ENCODE assay signal across 26 cellular contexts in genomic region chr6:21386744-21387143, GRCh38.
A peak's percentile ranks its signal among the peaks of the same experiment; 100 is the strongest.
DNase-seq lines count a peak whose midpoint lies in the region; ATAC-seq and TF ChIP-seq lines count a peak whose summit lies in the region.
"Had no signal": no experiment of that assay in that cellular context is flagged by ENCODE, and none has a peak within 500 bp of the region (broad histone marks: within the 10 kb centered on the region; RNA-seq: fewer than 3 reads in every experiment).

No MANE protein-coding gene starts in this region.

- peaks cover 10% of the 10 kb centered on the region for H3F3A ChIP-seq in smooth muscle cell (ENCODE audit: low read depth)

- intact Hi-C loops in Caco-2 (cut with micrococcal nuclease; ENCODE audit: unreplicated experiment): loop anchor here (1.0 kb wide), 1 partner anchor 9 kb away; no protein-coding TSS in a partner anchor

- H3K27me3 ChIP-seq in Caco-2 (replicated peaks; ENCODE audit: control insufficient read depth, insufficient read depth, low read length) (no peaks in the 10 kb centered on the region), smooth muscle cell (ENCODE audit: low read depth) (no peaks in the 10 kb centered on the region)

- peak overlapping the region; percentile 23 for H3K4me3 Mint-ChIP-seq in Caco-2 (ENCODE audit: unreplicated experiment)
- H3K4me3 Mint-ChIP-seq: activated T-cell treated with anti-CD3 and anti-CD28 coated beads, Interleukin-2, amount 50 U/mL, for 72 hours; nephron progenitor cell; T-helper 1 cell treated with Interleukin-12 subunit alpha and Interleukin-12 subunit beta and Interleukin-4 antibody, amounts not matched to agents 30 μg/mL and 1 μg/mL, for 36 hours had no signal

- H3K27ac Mint-ChIP-seq in Caco-2 (ENCODE audit: unreplicated experiment): peak overlapping the region; percentile 77
- H3K27ac Mint-ChIP-seq: activated T-cell treated with anti-CD3 and anti-CD28 coated beads, Interleukin-2, amount 50 U/mL, for 72 hours; T-helper 1 cell treated with Interleukin-12 subunit alpha and Interleukin-12 subunit beta and Interleukin-4 antibody, amounts not matched to agents 30 μg/mL and 1 μg/mL, for 36 hours had no signal

- 4% methylated on average over 2 of the region's 2 CpGs for whole genome bisulfite sequencing in smooth muscle cell (ENCODE audit: low lambda C conversion rate)

- CTCF ChIA-PET in Caco-2 (lab: Charles Lee): no interaction called here

- POLR2A ChIA-PET in Caco-2 (lab: Charles Lee): interaction anchor here (0.7 kb wide), 1 partner anchor 70 kb away, joined by 3 read pairs; no protein-coding TSS in a partner anchor

- H3K27me3 Mint-ChIP-seq in Caco-2 (ENCODE audit: insufficient read depth, unreplicated experiment): no peaks in the 10 kb centered on the region

- DNase-seq in Caco-2 (peak; percentile 62 to 72), HT-29 (ENCODE audit: low spot score) (peak; percentile 46), astrocyte of the hippocampus (ENCODE audit: low read depth, low spot score) (peak; percentile 53), iris pigment epithelial cell (ENCODE audit: low read depth) (peak; percentile 58), smooth muscle cell (lab: John Stamatoyannopoulos, UW; ENCODE audit: unreplicated experiment) (no peak), OCI-M1 (lab: John Stamatoyannopoulos, UW) (no peak)
- no peak for DNase-seq in stimulated activated naive CD4-positive, alpha-beta T cell (lab: John Stamatoyannopoulos, UW)
- DNase-seq: activated CD4-positive, alpha-beta T cell treated with anti-CD3 and anti-CD28 coated beads for 48 hours; activated naive CD4-positive, alpha-beta T cell treated with anti-CD3 and anti-CD28 coated beads, Interleukin-2, amount 50 U/mL, for 16 hours; activated T-cell treated with anti-CD3 and anti-CD28 coated beads, Interleukin-2, amount 50 U/mL, for 72 hours; aorta; effector CD4-positive, alpha-beta T cell; GDM1; H7; KG1; left colon; midbrain; NCI-H1048; NCI-H1930; NCI-H345; nephron progenitor cell; posterior cingulate gyrus had no signal

- peaks cover 16% of the 10 kb centered on the region for H3K36me3 Mint-ChIP-seq in Caco-2 (ENCODE audit: insufficient read depth, unreplicated experiment)

- no peaks in the 10 kb centered on the region for H3K79me2 ChIP-seq in smooth muscle cell (ENCODE audit: low read depth)

- ATAC-seq in HG03097 (IDR thresholded peaks at IDR 0.05; ENCODE audit: low FRiP score, unreplicated experiment): no peak
- ATAC-seq: activated T-cell treated with anti-CD3 and anti-CD28 coated beads, Interleukin-2, amount 50 U/mL, for 72 hours; left colon; Panc1 had no signal

- H3K36me3 ChIP-seq in Caco-2 (ENCODE audit: control insufficient read depth, insufficient read depth, low read length) (no peaks in the 10 kb centered on the region), smooth muscle cell (ENCODE audit: low read depth) (no peaks in the 10 kb centered on the region)

- peaks cover 44% of the 10 kb centered on the region for H3K4me1 ChIP-seq in Caco-2
- H3K4me1 ChIP-seq in smooth muscle cell (ENCODE audit: low read depth): peaks cover 14% of the 10 kb centered on the region

- no peaks in the 10 kb centered on the region for H4K20me1 ChIP-seq in smooth muscle cell (ENCODE audit: low read depth)

- H3K9ac ChIP-seq in smooth muscle cell (ENCODE audit: low read depth): no peak overlapping the region

- H2AFZ ChIP-seq in smooth muscle cell (ENCODE audit: low read depth): no peak overlapping the region

- BruUV-seq in Caco-2 (replicated peaks; lab: Mats Ljungman, UMichigan): no TSS peak

- no peak overlapping the region for H3K4me2 ChIP-seq in smooth muscle cell

- no peak for TF ChIP-seq CTCF in Caco-2 (IDR thresholded peaks at IDR 0.05; ENCODE audit: insufficient read depth in 1 of 2, low read depth in 1 of 2, low read length in 1 of 2, severe bottlenecking in 1 of 2, unreplicated experiment in 1 of 2)
- TF ChIP-seq CTCF in smooth muscle cell (IDR thresholded peaks at IDR 0.05; ENCODE audit: borderline replicate concordance, insufficient read depth, poor library complexity, severe bottlenecking): no peak

- H3K9me3 Mint-ChIP-seq in Caco-2 (ENCODE audit: unreplicated experiment): no peaks in the 10 kb centered on the region
- H3K9me3 Mint-ChIP-seq: nephron progenitor cell had no signal

- H3K4me3 ChIP-seq in Caco-2 (ENCODE audit: low read depth, low read length) (no peak overlapping the region), smooth muscle cell (no peak overlapping the region)

- peaks cover 47% of the 10 kb centered on the region for H3K4me1 Mint-ChIP-seq in Caco-2 (ENCODE audit: low read depth, unreplicated experiment)

- H3K27ac ChIP-seq in smooth muscle cell (ENCODE audit: low read depth): no peak overlapping the region
- H3K27ac ChIP-seq: C4-2B had no signal

- H3K9me3 ChIP-seq in Caco-2: no peaks in the 10 kb centered on the region
- H3K9me3 ChIP-seq in smooth muscle cell (replicated peaks; ENCODE audit: low read depth): no peaks in the 10 kb centered on the region

Comparison
In these comparisons a context has a peak if more than half of its experiments do, and no peak if none do; other contexts are left out.
1. DNase-seq: peak in Caco-2 (2 of 2), HT-29 (single experiment), astrocyte of the hippocampus (single experiment) and iris pigment epithelial cell (single experiment); none in smooth muscle cell (single experiment), stimulated activated naive CD4-positive, alpha-beta T cell (0 of 6) and OCI-M1 (single experiment).